Comparison of ENCODE assay signal across 8 cellular contexts in genomic region chr2:218257390-218257981, GRCh38. TPM values are rescaled to one million over a fixed set of nuclear protein-coding genes. Genes with fewer than 3 reads are reported as not detected.
DNase-seq lines count a peak whose midpoint lies in the region; ATAC-seq and TF ChIP-seq lines count a peak whose summit lies in the region.

No MANE protein-coding gene starts in this region.

- TF ChIP-seq CTCF in WERI-Rb-1 (IDR thresholded peaks at IDR 0.05; ENCODE audit: low read depth, low read length) = peak; percentile 73
- TF ChIP-seq CTCF in mammary epithelial cell (conservative IDR thresholded peaks at IDR 0.05 in 1 of 2, IDR thresholded peaks at IDR 0.05 in 1 of 2; ENCODE audit: extremely low read depth in 1 of 2, insufficient read depth in 1 of 2, low read depth in 1 of 2, low read length in 2 of 2) = peak; percentile 53 to 63
- TF ChIP-seq CTCF in mucosa of descending colon (IDR thresholded peaks at IDR 0.05) = no peak

- no peaks in the 10 kb centered on the region for H3K9me3 Mint-ChIP-seq in stimulated activated naive CD8-positive, alpha-beta T cell treated with anti-CD3 and anti-CD28 coated beads, Interleukin-15, amount 100 ng/mL, for 72 hours

- DNase-seq in COLO668 (lab: John Stamatoyannopoulos, UW; ENCODE audit: unreplicated experiment) = peak; percentile 19
- DNase-seq in WERI-Rb-1 = peak; percentile 32
- no peak for DNase-seq in mammary epithelial cell
- DNase-seq in mucosa of descending colon = no peak
- peak; percentile 72 to 79 for DNase-seq in stimulated activated naive CD8-positive, alpha-beta T cell treated with anti-CD3 and anti-CD28 coated beads, Interleukin-15, amount 100 ng/mL, for 72 hours
- DNase-seq in dedifferentiated amniotic fluid mesenchymal stem cell (ENCODE audit: extremely low spot score) = no peak

- H3K27me3 ChIP-seq in WERI-Rb-1 (ENCODE audit: insufficient read depth, low read depth, severe bottlenecking) (no peaks in the 10 kb centered on the region), mammary epithelial cell (ENCODE audit: insufficient read depth, low read length) (no peaks in the 10 kb centered on the region)

- peaks cover 4% of the 10 kb centered on the region for H3K79me2 ChIP-seq in mammary epithelial cell (ENCODE audit: insufficient read depth, low read length)

- H3K9me3 ChIP-seq in WERI-Rb-1 (ENCODE audit: severe bottlenecking) = no peaks in the 10 kb centered on the region
- H3K9me3 ChIP-seq in mammary epithelial cell (replicated peaks; ENCODE audit: insufficient read depth, low read length) = no peaks in the 10 kb centered on the region
- no peaks in the 10 kb centered on the region for H3K9me3 ChIP-seq in mucosa of descending colon

- no peak overlapping the region for H3K4me3 ChIP-seq in WERI-Rb-1 (ENCODE audit: low read depth, low read length)
- no peak overlapping the region for H3K4me3 ChIP-seq in mammary epithelial cell (replicated peaks in 1 of 3; ENCODE audit: insufficient read depth in 1 of 3, low read depth in 2 of 3, low read length in 3 of 3)
- no peak overlapping the region for H3K4me3 ChIP-seq in mucosa of descending colon

- H3K4me3 Mint-ChIP-seq in stimulated activated naive CD8-positive, alpha-beta T cell treated with anti-CD3 and anti-CD28 coated beads, Interleukin-15, amount 100 ng/mL, for 72 hours = peak overlapping the region; percentile 10 to 11

- H3K36me3 ChIP-seq in WERI-Rb-1 = peaks cover 20% of the 10 kb centered on the region
- H3K36me3 ChIP-seq in mammary epithelial cell (ENCODE audit: insufficient read depth, low read length) = peaks cover 29% of the 10 kb centered on the region
- H3K36me3 ChIP-seq in mucosa of descending colon (ENCODE audit: low read depth) = peaks cover 12% of the 10 kb centered on the region

- dilution Hi-C loops in mammary epithelial cell (cut with HindIII; ENCODE audit: low sequenced_read_pairs) = no loop called here

- peaks cover 5% of the 10 kb centered on the region for H4K20me1 ChIP-seq in mammary epithelial cell (ENCODE audit: insufficient read depth, low read length)

- H3K27ac ChIP-seq in WERI-Rb-1 (no peak overlapping the region), mammary epithelial cell (ENCODE audit: insufficient read depth, low read depth, low read length) (no peak overlapping the region)

- H3K9ac ChIP-seq in mammary epithelial cell (ENCODE audit: insufficient read depth, low read length) = no peak overlapping the region

- H3K4me1 ChIP-seq in mammary epithelial cell (ENCODE audit: insufficient read depth, low read length) = no peaks in the 10 kb centered on the region
- H3K4me1 ChIP-seq in mucosa of descending colon (ENCODE audit: low read depth) = peaks cover 20% of the 10 kb centered on the region

- ATAC-seq in GM19455 (IDR thresholded peaks at IDR 0.05; ENCODE audit: unreplicated experiment) (peak; percentile 63), HG03558 (IDR thresholded peaks at IDR 0.05; ENCODE audit: extremely low read depth, unreplicated experiment) (peak; percentile 63), mucosa of descending colon (peak; percentile 32)
- ATAC-seq in stimulated activated naive CD8-positive, alpha-beta T cell treated with anti-CD3 and anti-CD28 coated beads, Interleukin-15, amount 100 ng/mL, for 72 hours = peak; percentile 90

- H3K27ac Mint-ChIP-seq in stimulated activated naive CD8-positive, alpha-beta T cell treated with anti-CD3 and anti-CD28 coated beads, Interleukin-15, amount 100 ng/mL, for 72 hours = peak overlapping the region; percentile 84 to 90

- no peak overlapping the region for H2AFZ ChIP-seq in mammary epithelial cell (ENCODE audit: low read depth, low read length)

- H3K4me1 Mint-ChIP-seq in stimulated activated naive CD8-positive, alpha-beta T cell treated with anti-CD3 and anti-CD28 coated beads, Interleukin-15, amount 100 ng/mL, for 72 hours = peaks cover 54% of the 10 kb centered on the region

- CTCF ChIA-PET in mammary epithelial cell (lab: Charles Lee; ENCODE audit: low non-redundant PET) = interaction anchor here (0.6 kb wide), 2 partner anchors 32 to 185 kb away, joined by 3 to 6 read pairs; no protein-coding TSS in a partner anchor

- no peaks in the 10 kb centered on the region for H3K27me3 Mint-ChIP-seq in stimulated activated naive CD8-positive, alpha-beta T cell treated with anti-CD3 and anti-CD28 coated beads, Interleukin-15, amount 100 ng/mL, for 72 hours

- WGBS in mammary epithelial cell (ENCODE audit: low coverage, missing lambda C conversion rate) = 79% methylated on average over 7 of the region's 8 CpGs

- no peak overlapping the region for H3K4me2 ChIP-seq in mammary epithelial cell (ENCODE audit: insufficient read depth, low read depth, low read length)

- no TSS peak for BruUV-seq in mammary epithelial cell (replicated peaks; lab: Mats Ljungman, UMichigan)

- in situ Hi-C loops in mammary epithelial cell (cut with MboI; ENCODE audit: low sequenced_read_pairs in 2 of 2) = loop anchor here (10.0 kb wide), 1 partner anchor 73 kb away; no protein-coding TSS in a partner anchor

- intact Hi-C loops in mammary epithelial cell (cut with micrococcal nuclease) = loop anchor here (1.0 to 5.0 kb wide), 2 partner anchors 71 to 470 kb away; no protein-coding TSS in a partner anchor
- intact Hi-C loops in mucosa of descending colon (cut with DNase I, micrococcal nuclease) = loop anchor here (10.0 kb wide), 1 partner anchor 73 kb away; no protein-coding TSS in a partner anchor

RNA-seq across cellular contexts. Expression of gene GPBAR1, which starts 3.3 kb away (rescaled TPM):
- total RNA-seq in mammary epithelial cell (under 1 TPM; 0.49 to 0.83 TPM), mucosa of descending colon (1 to 10 TPM in 2 of 3 donors, under 1 TPM in 1; 0.64 to 3.7 (median 3.3) TPM)
- polyA plus RNA-seq in mammary epithelial cell = 0.03 TPM
- not detected for polyA minus RNA-seq in mammary epithelial cell

RNA-seq across cellular contexts. Expression of gene AAMP, which starts 12.5 kb away (rescaled TPM):
- total RNA-seq in mammary epithelial cell (10 to 100 TPM; 80.2 to 87.6 TPM), mucosa of descending colon (10 to 100 TPM; 80.2 to 97.0 (median 94.1) TPM)
- polyA plus RNA-seq in mammary epithelial cell = 112 TPM
- polyA minus RNA-seq in mammary epithelial cell = 85.9 TPM

RNA-seq across cellular contexts. Expression of gene PNKD, which starts 12.8 kb away (rescaled TPM):
- total RNA-seq in mammary epithelial cell (10 to 100 TPM; 15.7 to 29.8 TPM), mucosa of descending colon (100 to 1,000 TPM in 1 of 3 donors, 10 to 100 TPM in 2; 77.1 to 101 (median 92.1) TPM)
- 33.4 TPM for polyA plus RNA-seq in mammary epithelial cell
- polyA minus RNA-seq in mammary epithelial cell = 61.1 TPM

RNA-seq across cellular contexts. Expression of gene TMBIM1, which starts 34.8 kb away (rescaled TPM):
- total RNA-seq in mammary epithelial cell (100 to 1,000 TPM; 260 to 312 TPM), mucosa of descending colon (100 to 1,000 TPM; 201 to 464 (median 319) TPM)
- polyA plus RNA-seq in mammary epithelial cell = 349 TPM
- 644 TPM for polyA minus RNA-seq in mammary epithelial cell

RNA-seq across cellular contexts. Expression of gene ARPC2, which starts 40.5 kb away (rescaled TPM):
- total RNA-seq in mammary epithelial cell (100 to 1,000 TPM; 523 to 644 TPM), mucosa of descending colon (100 to 1,000 TPM; 262 to 322 (median 313) TPM)
- polyA plus RNA-seq in mammary epithelial cell = 961 TPM
- polyA minus RNA-seq in mammary epithelial cell = 351 TPM

Comparison
In these comparisons a context has a peak if more than half of its experiments do, and no peak if none do; other contexts are left out.
1. DNase-seq: peak in COLO668 (single experiment), WERI-Rb-1 (single experiment) and stimulated activated naive CD8-positive, alpha-beta T cell treated with anti-CD3 and anti-CD28 coated beads, Interleukin-15, amount 100 ng/mL, for 72 hours (2 of 2); none in mammary epithelial cell (single experiment), mucosa of descending colon (0 of 3) and dedifferentiated amniotic fluid mesenchymal stem cell (single experiment).
2. ATAC-seq: peak in every context shown above with its lines; median percentile 90 in stimulated activated naive CD8-positive, alpha-beta T cell treated with anti-CD3 and anti-CD28 coated beads, Interleukin-15, amount 100 ng/mL, for 72 hours; 63 in GM19455; 63 in HG03558; 32 in mucosa of descending colon.